Comparison of ENCODE assay signal across 1 cellular context in genomic region chr2:159712194-159712928, GRCh38.
TF ChIP-seq lines count a peak whose summit lies in the region.

Gene MARCHF7 (plus strand): TSS chr2:159712506. CDS start chr2:159729023, 16,517 bp downstream.

TF ChIP-seq in K562, 482 proteins besides CTCF, POLR2A, EP300 and RAD21 (continued from another document and continues in another):
- TF ChIP-seq ZNF77 (CRISPR knock-in tag; IDR thresholded peaks at IDR 0.05) (no peak), ZNF280B (CRISPR knock-in tag; IDR thresholded peaks at IDR 0.05) (no peak), ZNF316 (IDR thresholded peaks at IDR 0.05) (peak; percentile 63), HEY1 (CRISPR knock-in tag; IDR thresholded peaks at IDR 0.05; ENCODE audit: borderline replicate concordance) (peak; percentile 49; the same call in 1 of the 2 replicates), CHAMP1 (IDR thresholded peaks at IDR 0.05) (peak; percentile 91), PHB2 (IDR thresholded peaks at IDR 0.05; ENCODE audit: low read depth) (no peak), ZBTB26 (CRISPR knock-in tag; IDR thresholded peaks at IDR 0.05) (no peak; the same call in 1 of the 2 replicates), KLF10 (CRISPR knock-in tag; IDR thresholded peaks at IDR 0.05) (no peak), MYNN (IDR thresholded peaks at IDR 0.05) (no peak; the same call in none of the 2 replicates), MYNN (CRISPR knock-in tag; IDR thresholded peaks at IDR 0.05) (no peak), PREB (CRISPR knock-in tag; IDR thresholded peaks at IDR 0.05) (no peak), ZFP36 (IDR thresholded peaks at IDR 0.05; ENCODE audit: low read depth, low read length, partially characterized antibody) (no peak), ZBTB17 (CRISPR knock-in tag; IDR thresholded peaks at IDR 0.05) (peak; percentile 83), ZNF551 (CRISPR knock-in tag; IDR thresholded peaks at IDR 0.05) (no peak), HES1 (IDR thresholded peaks at IDR 0.05; ENCODE audit: low read depth) (no peak), PHTF2 (CRISPR knock-in tag; IDR thresholded peaks at IDR 0.05) (0 out of 2 replicates have a peak, but pooled peaks have one; percentile 46), NRF1 (conservative IDR thresholded peaks at IDR 0.05 in 1 of 2, IDR thresholded peaks at IDR 0.05 in 1 of 2) (peak; percentile 76 to 82), U2AF2 (optimal IDR thresholded peaks at IDR 0.05; ENCODE audit: low read depth, low read length) (no peak), BDP1 (IDR thresholded peaks at IDR 0.05; ENCODE audit: insufficient read depth, insufficient read length) (no peak), CGGBP1 (CRISPR knock-in tag; IDR thresholded peaks at IDR 0.05) (peak; percentile 83; the same call in 1 of the 2 replicates), ZBTB9 (CRISPR knock-in tag; IDR thresholded peaks at IDR 0.05) (peak; percentile 77; the same call in 1 of the 2 replicates), CEBPB (tag; IDR thresholded peaks at IDR 0.05) (no peak), ZNF778 (CRISPR knock-in tag; IDR thresholded peaks at IDR 0.05) (no peak), FOXK1 (CRISPR knock-in tag; IDR thresholded peaks at IDR 0.05; ENCODE audit: borderline replicate concordance) (peak; percentile 93; the same call in 1 of the 2 replicates), ZNF583 (CRISPR knock-in tag; IDR thresholded peaks at IDR 0.05) (no peak), E2F3 (CRISPR knock-in tag; IDR thresholded peaks at IDR 0.05) (no peak), SFPQ (IDR thresholded peaks at IDR 0.05; ENCODE audit: low read depth, low read length) (no peak), ZNF764 (CRISPR knock-in tag; IDR thresholded peaks at IDR 0.05; ENCODE audit: low read depth) (0 out of 2 replicates have a peak, but pooled peaks have one; percentile 25), ATF2 (CRISPR knock-in tag; IDR thresholded peaks at IDR 0.05) (no peak; the same call in 1 of the 2 replicates), ARNT (IDR thresholded peaks at IDR 0.05) (peak in 1 of 2 experiments; percentile 53; a peak in 1 of 4 replicates), USF2 (CRISPR knock-in tag; IDR thresholded peaks at IDR 0.05) (no peak), E2F8 (IDR thresholded peaks at IDR 0.05; ENCODE audit: low read depth, partially characterized antibody) (no peak), BACH1 (tag; IDR thresholded peaks at IDR 0.05) (no peak), SMARCB1 (IDR thresholded peaks at IDR 0.05; ENCODE audit: insufficient read length, low read depth) (peak; percentile 74), ZZZ3 (IDR thresholded peaks at IDR 0.05) (peak; percentile 92), PKNOX1 (IDR thresholded peaks at IDR 0.05) (peak; percentile 11; the same call in 1 of the 2 replicates), ZHX1 (conservative IDR thresholded peaks at IDR 0.05; ENCODE audit: low read length) (peak; percentile 96), STAT5A (IDR thresholded peaks at IDR 0.05; ENCODE audit: borderline replicate concordance, low read length) (0 out of 2 replicates have a peak, but pooled peaks have one; percentile 25), CC2D1A (IDR thresholded peaks at IDR 0.05) (peak; percentile 91), ZBTB8A (IDR thresholded peaks at IDR 0.05; ENCODE audit: partially characterized antibody) (no peak), TCF3 (CRISPR knock-in tag; IDR thresholded peaks at IDR 0.05) (peak; percentile 3; the same call in 1 of the 2 replicates), KLF1 (tag; IDR thresholded peaks at IDR 0.05) (peak; percentile 93)
